Comparison of ENCODE assay signal across 7 cellular contexts in the genomic region with DNA sequence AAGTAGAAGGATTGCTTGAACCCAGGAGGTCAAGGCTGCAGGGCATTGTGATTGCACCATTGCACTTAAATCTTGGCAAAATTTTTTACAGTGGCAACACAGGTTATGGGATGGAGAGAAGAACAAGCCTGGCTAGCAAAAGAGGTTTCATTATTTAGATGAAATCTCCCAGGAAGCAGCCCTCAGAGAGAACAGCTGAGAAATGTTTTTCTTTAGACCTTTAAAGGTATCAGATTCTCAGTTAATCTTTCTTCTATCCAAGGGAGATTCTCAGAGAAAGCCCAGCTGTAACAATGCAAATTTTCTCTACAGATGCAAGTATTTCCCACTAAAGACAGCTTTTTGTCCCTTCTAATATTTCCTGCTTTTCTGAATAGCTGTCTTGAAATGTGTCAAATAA. TPM values are rescaled to one million over a fixed set of nuclear protein-coding genes. Genes with fewer than 3 reads are reported as not detected.
DNase-seq lines count a peak whose midpoint lies in the region; ATAC-seq and TF ChIP-seq lines count a peak whose summit lies in the region.
"Not testable (repeated sequence)": the region's sequence is repeated elsewhere in the genome, so short reads cannot be mapped to it uniquely, and the experiment has no call there.

No MANE protein-coding gene starts in this region.

- H3K27me3 ChIP-seq in GM23248 (replicated peaks; ENCODE audit: insufficient read depth); adipocyte (replicated peaks; ENCODE audit: control insufficient read depth, insufficient read depth, low read length); esophagus squamous epithelium; right cardiac atrium (ENCODE audit: control insufficient read depth, insufficient read depth); lower lobe of right lung (ENCODE audit: low read depth); sigmoid colon; thoracic aorta (replicated peaks; ENCODE audit: insufficient read depth): not testable (repeated sequence)

- H3K79me2 ChIP-seq in GM23248 (ENCODE audit: insufficient read depth), result not testable (repeated sequence)

- not testable (repeated sequence) for H3K36me3 ChIP-seq in GM23248 (ENCODE audit: low read depth); adipocyte (ENCODE audit: control insufficient read depth, insufficient read depth, low read length, severe bottlenecking); esophagus squamous epithelium; lower lobe of right lung; sigmoid colon; thoracic aorta

- not testable (repeated sequence) for H3K9me2 ChIP-seq in GM23248 (ENCODE audit: insufficient read depth)

- not testable (repeated sequence) for TF ChIP-seq POLR2A in esophagus squamous epithelium (IDR thresholded peaks at IDR 0.05); sigmoid colon (IDR thresholded peaks at IDR 0.05)

- H3K9ac ChIP-seq in GM23248, result peak overlapping the region; percentile 70
- H3K9ac ChIP-seq in adipocyte (ENCODE audit: low read length), result peak overlapping the region; percentile 89

- H3K9me3 ChIP-seq in GM23248 (ENCODE audit: low read depth); adipocyte (ENCODE audit: control insufficient read depth, low read length); esophagus squamous epithelium; right cardiac atrium (ENCODE audit: control insufficient read depth, low read length); lower lobe of right lung; sigmoid colon; thoracic aorta: not testable (repeated sequence)

- not testable (repeated sequence) for TF ChIP-seq EP300 in sigmoid colon (IDR thresholded peaks at IDR 0.05)

- peak overlapping the region; percentile 23; the same call in 1 of the 2 replicates for H2AFZ ChIP-seq in GM23248

- intact Hi-C loops in esophagus squamous epithelium (cut with DNase I); right cardiac atrium (cut with DNase I); lower lobe of right lung (cut with DNase I); sigmoid colon (cut with DNase I): not testable (repeated sequence)

- not testable (repeated sequence) for ATAC-seq in right cardiac atrium; thoracic aorta (ENCODE audit: insufficient number of reproducible peaks, low FRiP score, low read depth)
- ATAC-seq in lower lobe of right lung, result peak in 1 of 2 donors; percentile 29

- in situ Hi-C loops in GM23248 (cut with MboI), result not testable (repeated sequence)

- H3F3A ChIP-seq in GM23248 (ENCODE audit: insufficient read depth), result peaks cover 43% of the 10 kb centered on the region

- H3K4me3 ChIP-seq in GM23248; esophagus squamous epithelium; right cardiac atrium (ENCODE audit: low read length); lower lobe of right lung; sigmoid colon; thoracic aorta: not testable (repeated sequence)
- peak overlapping the region; percentile 68 for H3K4me3 ChIP-seq in adipocyte (ENCODE audit: low read length)

- peaks cover 73% of the 10 kb centered on the region for H3K4me1 ChIP-seq in GM23248 (ENCODE audit: insufficient read depth)
- H3K4me1 ChIP-seq in adipocyte (ENCODE audit: control insufficient read depth, insufficient read depth, low read length), result peaks cover 86% of the 10 kb centered on the region
- H3K4me1 ChIP-seq in esophagus squamous epithelium, result peaks cover 24 to 87% (median 49%) of the 10 kb centered on the region in 3 donors
- not testable (repeated sequence) for H3K4me1 ChIP-seq in right cardiac atrium (ENCODE audit: control insufficient read depth, insufficient read depth, low read length)
- peaks cover 33% of the 10 kb centered on the region for H3K4me1 ChIP-seq in lower lobe of right lung
- H3K4me1 ChIP-seq in sigmoid colon, result peaks cover 0 to 52% (median 49%) of the 10 kb centered on the region in 4 donors
- peaks cover 29 to 96% of the 10 kb centered on the region in 2 donors for H3K4me1 ChIP-seq in thoracic aorta (ENCODE audit: control insufficient read depth in 1 of 2, low read depth in 2 of 2)

- peak; percentile 2 for DNase-seq in GM23248
- not testable (repeated sequence) for DNase-seq in adipocyte (ENCODE audit: low read depth); esophagus squamous epithelium (lab: John Stamatoyannopoulos, UW); right cardiac atrium; lower lobe of right lung; sigmoid colon; thoracic aorta (ENCODE audit: low spot score)

- peak overlapping the region; percentile 90 for H3K27ac ChIP-seq in GM23248
- H3K27ac ChIP-seq in esophagus squamous epithelium, result peak overlapping the region; percentile 28 to 88 (median 80)
- H3K27ac ChIP-seq in right cardiac atrium (ENCODE audit: low read length), result peak overlapping the region; percentile 69
- peak overlapping the region; percentile 56 for H3K27ac ChIP-seq in lower lobe of right lung
- H3K27ac ChIP-seq in sigmoid colon, result peak overlapping the region; percentile 53 to 71 (median 64)
- peak overlapping the region; percentile 79 to 93 for H3K27ac ChIP-seq in thoracic aorta

- peak overlapping the region; percentile 3 for H3K4me2 ChIP-seq in GM23248 (ENCODE audit: unreplicated experiment)

- not testable (repeated sequence) for H4K20me1 ChIP-seq in GM23248 (ENCODE audit: insufficient read depth)

- TF ChIP-seq CTCF in esophagus squamous epithelium (IDR thresholded peaks at IDR 0.05); lower lobe of right lung (IDR thresholded peaks at IDR 0.05); sigmoid colon (IDR thresholded peaks at IDR 0.05); thoracic aorta (IDR thresholded peaks at IDR 0.05): not testable (repeated sequence)

RNA-seq across cellular contexts. Expression of a gene that starts 19.8 kb away (rescaled TPM):
- 23.8 and 39.4 TPM in 2 replicates for total RNA-seq in GM23248 (2014; rRNA removed; shearing (Covaris generic))
- polyA plus RNA-seq in GM23248 (2016; fragmentation: Nextera tagmentation; extraction: Ambion mirVana) (43.9 and 44.5 TPM in 2 replicates), right cardiac atrium (99.1 TPM), sigmoid colon (10 to 100 TPM in 2 of 3 donors, 1 to 10 TPM in 1; 6.0 to 27.6 (median 22.5) TPM)
- total RNA-seq in esophagus squamous epithelium (100 to 1,000 TPM; 166 to 232 (median 195) TPM), right cardiac atrium (100 to 1,000 TPM in 3 of 4 donors, 10 to 100 TPM in 1; 51.5 to 176 (median 159) TPM), lower lobe of right lung (54.5 TPM), sigmoid colon (10 to 100 TPM; 14.6 to 36.7 (median 26.1) TPM), thoracic aorta (100 to 1,000 TPM in 1 of 2 donors, 10 to 100 TPM in 1; 91.5 to 160 TPM)
